ENCODE assay signal across 13 cellular contexts in genomic region chr9:94847486-94847885, GRCh38.
DNase-seq lines count a peak whose midpoint lies in the region; ATAC-seq and TF ChIP-seq lines count a peak whose summit lies in the region.
"Had no signal": no experiment of that assay in that cellular context is flagged by ENCODE, and none has a peak within 500 bp of the region (broad histone marks: within the 10 kb centered on the region; RNA-seq: fewer than 3 reads in every experiment).

No MANE protein-coding gene starts in this region.

- H3K27ac ChIP-seq in A673 (ENCODE audit: low read depth, low read length, poor library complexity, severe bottlenecking), result peak overlapping the region; percentile 6
- peak overlapping the region; percentile 28 to 74 (median 60) for H3K27ac ChIP-seq in body of pancreas
- H3K27ac ChIP-seq: SK-N-MC had no signal

- TF ChIP-seq CTCF in A673 (conservative IDR thresholded peaks at IDR 0.05; ENCODE audit: low read depth, low read length) (no peak), body of pancreas (IDR thresholded peaks at IDR 0.05) (no peak)

- intact Hi-C loops in A673 (cut with micrococcal nuclease; ENCODE audit: unreplicated experiment), result no loop called here
- intact Hi-C loops in body of pancreas (cut with DNase I), result no loop called here

- ATAC-seq in body of pancreas, result peak; percentile 83

- TF ChIP-seq POLR2A in body of pancreas (IDR thresholded peaks at IDR 0.05), result no peak

- H3K27me3 ChIP-seq in A673 (replicated peaks; ENCODE audit: insufficient read depth, low read depth, low read length, poor library complexity), result no peaks in the 10 kb centered on the region
- no peaks in the 10 kb centered on the region for H3K27me3 ChIP-seq in body of pancreas

- H3K4me1 ChIP-seq in A673 (ENCODE audit: insufficient read depth, low read length, poor library complexity, severe bottlenecking), result peaks cover 11% of the 10 kb centered on the region
- H3K4me1 ChIP-seq in body of pancreas, result peaks cover 12% of the 10 kb centered on the region

- no peaks in the 10 kb centered on the region for H3K9me3 ChIP-seq in A673 (ENCODE audit: low read depth, low read length, poor library complexity, severe bottlenecking)
- H3K9me3 ChIP-seq in body of pancreas, result no peaks in the 10 kb centered on the region

- no peaks in the 10 kb centered on the region for H3K36me3 ChIP-seq in A673 (ENCODE audit: insufficient read depth, low read length, poor library complexity, severe bottlenecking)
- H3K36me3 ChIP-seq in body of pancreas (replicated peaks in 1 of 2; ENCODE audit: insufficient read depth in 1 of 2, low read depth in 2 of 2), result no peaks in the 10 kb centered on the region

- BruUV-seq in A673 (replicated peaks; lab: Mats Ljungman, UMichigan), result no TSS peak

- WGBS in body of pancreas, 2 donors, result 37 to 48% methylated on average over 3 of the region's 3 CpGs

- no peak overlapping the region for H3K4me3 ChIP-seq in A673 (ENCODE audit: low read depth, low read length, poor library complexity, severe bottlenecking)
- H3K4me3 ChIP-seq in body of pancreas, result no peak overlapping the region
- H3K4me3 ChIP-seq: SK-N-MC had no signal

- peak; percentile 62 for DNase-seq in A673 (ENCODE audit: low spot score)
- DNase-seq in HCEC 1CT, result peak; percentile 72
- DNase-seq in body of pancreas, result peak in 1 of 4 donors; percentile 18
- DNase-seq in left kidney (ENCODE audit: low read depth, low spot score), result peak; percentile 74
- DNase-seq in NOMO-1 (lab: John Stamatoyannopoulos, UW; ENCODE audit: unreplicated experiment in 2 of 2), result no peak
- DNase-seq in NCI-H2171 treated with DMSO at 0.1 percent for 48 hours (lab: John Stamatoyannopoulos, UW), result no peak
- DNase-seq in SW 1271 (lab: John Stamatoyannopoulos, UW), result no peak
- no peak for DNase-seq in activated CD4-positive, alpha-beta T cell treated with anti-CD3 and anti-CD28 coated beads, Interleukin-2, amount 50 U/mL, for 4 hours
- DNase-seq: CD8-positive, alpha-beta memory T cell; effector CD4-positive, alpha-beta T cell; mesendoderm; NCI-H2227 treated with DMSO at 0.1 percent for 48 hours had no signal

- CTCF ChIA-PET in A673 (lab: Charles Lee), result no interaction called here

- POLR2A ChIA-PET in A673 (lab: Charles Lee; ENCODE audit: low non-redundant PET), result no interaction called here

Comparison
In these comparisons a context has a peak if more than half of its experiments do, and no peak if none do; other contexts are left out.
1. DNase-seq: peak in A673 (single experiment), HCEC 1CT (single experiment) and left kidney (single experiment); none in NOMO-1 (0 of 2), NCI-H2171 treated with DMSO at 0.1 percent for 48 hours (single experiment), SW 1271 (0 of 2) and activated CD4-positive, alpha-beta T cell treated with anti-CD3 and anti-CD28 coated beads, Interleukin-2, amount 50 U/mL, for 4 hours (0 of 2).